10 cellular contexts compared by ENCODE assay signal in the genomic region with DNA sequence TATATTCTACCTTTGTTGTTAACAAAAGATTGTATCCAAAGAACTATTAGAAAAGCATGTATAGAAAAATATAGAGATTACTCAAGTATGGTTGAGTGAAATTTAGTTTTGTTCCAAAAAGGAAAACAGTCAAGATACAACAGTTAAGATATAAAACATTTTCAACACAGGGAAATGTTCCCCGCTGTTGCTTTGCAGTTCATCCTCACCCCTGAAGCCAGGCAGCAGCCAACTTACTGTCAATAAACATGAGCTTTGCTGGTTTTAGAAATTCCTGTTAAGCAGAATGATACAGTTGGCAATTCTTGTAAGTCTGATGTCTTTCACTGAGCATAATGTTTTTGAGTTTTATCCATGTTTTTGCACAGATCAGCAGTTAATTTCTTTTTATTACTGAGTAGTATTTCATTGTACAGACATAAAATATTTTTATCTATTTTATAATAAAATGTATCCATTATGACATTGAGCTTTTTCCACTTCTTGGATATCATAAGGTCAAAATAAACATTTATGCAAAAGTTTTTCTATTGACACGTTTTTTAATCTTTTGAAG. TPM values are rescaled to one million over a fixed set of nuclear protein-coding genes. Genes with fewer than 3 reads are reported as not detected.
DNase-seq lines count a peak whose midpoint lies in the region; ATAC-seq, FAIRE-seq and TF ChIP-seq lines count a peak whose summit lies in the region.
"Had no signal": no experiment of that assay in that cellular context is flagged by ENCODE, and none has a peak within 500 bp of the region (broad histone marks: within the 10 kb centered on the region; RNA-seq: fewer than 3 reads in every experiment).

No MANE protein-coding gene starts in this region.

- H3K9me3 ChIP-seq in heart right ventricle = no peaks in the 10 kb centered on the region
- H3K9me3 ChIP-seq in body of pancreas = no peaks in the 10 kb centered on the region
- no peaks in the 10 kb centered on the region for H3K9me3 ChIP-seq in mucosa of descending colon
- H3K9me3 ChIP-seq: Caco-2 had no signal

- H3K27me3 ChIP-seq in heart right ventricle (no peaks in the 10 kb centered on the region), body of pancreas (no peaks in the 10 kb centered on the region)

- WGBS in heart right ventricle, 2 donors = 55 to 70% methylated on average over 2 of the region's 2 CpGs
- 60 to 62% methylated on average over 2 of the region's 2 CpGs for WGBS in body of pancreas, 2 donors

- H3K36me3 ChIP-seq in heart right ventricle (no peaks in the 10 kb centered on the region), body of pancreas (replicated peaks in 1 of 2; ENCODE audit: insufficient read depth in 1 of 2, low read depth in 2 of 2) (no peaks in the 10 kb centered on the region), mucosa of descending colon (ENCODE audit: low read depth) (no peaks in the 10 kb centered on the region)

- H3K4me1 ChIP-seq in heart right ventricle (peaks cover 0 to 22% (median 5%) of the 10 kb centered on the region in 9 donors), body of pancreas (no peaks in the 10 kb centered on the region), mucosa of descending colon (ENCODE audit: low read depth) (no peaks in the 10 kb centered on the region)
- H3K4me1 ChIP-seq: Caco-2 had no signal

- intact Hi-C loops in heart right ventricle (cut with DNase I) (loop anchor here in 1 of 10 donors (5.0 kb wide), 1 partner anchor 123 kb away; no protein-coding TSS in a partner anchor), cardiac septum (cut with DNase I) (no loop called here), body of pancreas (cut with DNase I) (no loop called here), mucosa of descending colon (cut with DNase I, micrococcal nuclease) (no loop called here)

- TF ChIP-seq CTCF in heart right ventricle (IDR thresholded peaks at IDR 0.05) (no peak), body of pancreas (IDR thresholded peaks at IDR 0.05) (no peak), mucosa of descending colon (IDR thresholded peaks at IDR 0.05) (no peak)

- ATAC-seq in heart right ventricle (peak in 1 of 8 donors; percentile 53), body of pancreas (no peak), mucosa of descending colon (no peak), GM18870 (IDR thresholded peaks at IDR 0.05; ENCODE audit: unreplicated experiment) (no peak), HG03571 (IDR thresholded peaks at IDR 0.05; ENCODE audit: unreplicated experiment) (no peak)

- DNase-seq in heart right ventricle (peak in 1 of 2 donors; percentile 8), cardiac septum (ENCODE audit: low spot score) (no peak), body of pancreas (no peak), lung microvascular endothelial cell (ENCODE audit: low read depth in 2 of 2) (peak; percentile 54 to 57), urothelium cell line (ENCODE audit: low spot score) (peak; percentile 18), mucosa of descending colon (no peak)
- DNase-seq: Caco-2 had no signal

- FAIRE-seq in urothelium cell line (lab: Jason Lieb, UNC) = no peak

- H3K4me3 ChIP-seq in heart right ventricle = peak overlapping the region in 9 of 10 donors; percentile 36 to 66 (median 54)
- H3K4me3 ChIP-seq in body of pancreas = no peak overlapping the region
- H3K4me3 ChIP-seq in mucosa of descending colon = no peak overlapping the region

- TF ChIP-seq POLR2A in body of pancreas (IDR thresholded peaks at IDR 0.05) = no peak

- H3K27ac ChIP-seq in heart right ventricle (peak overlapping the region; percentile 67 to 96 (median 87)), body of pancreas (peak overlapping the region in 3 of 4 donors; percentile 11 to 64 (median 51))

RNA-seq across cellular contexts. Expression of gene CLEC2B, which starts 1.2 kb away (rescaled TPM):
- total RNA-seq in heart right ventricle (10 to 100 TPM in 1 of 10 donors, 1 to 10 TPM in 9; 2.6 to 13.9 (median 3.8) TPM), cardiac septum (6.7 TPM), body of pancreas (1 to 10 TPM in 1 of 2 donors, under 1 TPM in 1; 0.66 to 4.2 TPM), lung microvascular endothelial cell (26.4 and 29.2 TPM in 2 replicates), mucosa of descending colon (1 to 10 TPM; 3.5 to 7.3 (median 6.5) TPM)
- polyA plus RNA-seq in heart right ventricle = 10 to 100 TPM in 1 of 2 donors, 1 to 10 TPM in 1; 4.6 to 10.3 TPM
- total RNA-seq: Caco-2, epithelial cell of proximal tubule had no signal

RNA-seq across cellular contexts. Expression of gene KLRF2, which starts 10.9 kb away (rescaled TPM):
- total RNA-seq in heart right ventricle = not detected
- polyA plus RNA-seq in heart right ventricle = not detected
- not detected for total RNA-seq in cardiac septum
- total RNA-seq in body of pancreas = not detected
- not detected in 2 replicates for total RNA-seq in lung microvascular endothelial cell
- under 1 TPM in 1 of 3 donors, not detected in 2; 0.43 TPM for total RNA-seq in mucosa of descending colon
- total RNA-seq: Caco-2, epithelial cell of proximal tubule had no signal

RNA-seq across cellular contexts. Expression of gene KLRF1, which starts 43.1 kb away (rescaled TPM):
- total RNA-seq in heart right ventricle (1 to 10 TPM in 1 of 10 donors, under 1 TPM in 3, not detected in 6; 0.19 to 1.8 (median 0.40) TPM), cardiac septum (not detected), body of pancreas (not detected), lung microvascular endothelial cell (0.20 TPM in 1 of 2 replicates, not detected in the other), mucosa of descending colon (under 1 TPM; 0.55 to 0.73 (median 0.58) TPM)
- polyA plus RNA-seq in heart right ventricle = 1 to 10 TPM in 1 of 2 donors, under 1 TPM in 1; 0.19 to 2.3 TPM
- total RNA-seq: Caco-2, epithelial cell of proximal tubule had no signal

Comparison
In these comparisons a context has a peak if more than half of its experiments do, and no peak if none do; other contexts are left out.
1. DNase-seq: peak in lung microvascular endothelial cell (2 of 2) and urothelium cell line (single experiment); none in cardiac septum (single experiment), body of pancreas (0 of 4) and mucosa of descending colon (0 of 3).
2. H3K4me3 ChIP-seq: peak in heart right ventricle (9 of 10); none in body of pancreas (0 of 2) and mucosa of descending colon (single experiment).